Comparison of ENCODE assay signal across 13 cellular contexts in genomic region chr3:13507791-13508339, GRCh38. TPM values are rescaled to one million over a fixed set of nuclear protein-coding genes. Genes with fewer than 3 reads are reported as not detected.
DNase-seq lines count a peak whose midpoint lies in the region; ATAC-seq and TF ChIP-seq lines count a peak whose summit lies in the region.
"Had no signal": no experiment of that assay in that cellular context is flagged by ENCODE, and none has a peak within 500 bp of the region (broad histone marks: within the 10 kb centered on the region; RNA-seq: fewer than 3 reads in every experiment).

No MANE protein-coding gene starts in this region.

- H3K9me3 ChIP-seq in BLaER1 = no peaks in the 10 kb centered on the region
- no peaks in the 10 kb centered on the region for H3K9me3 ChIP-seq in osteoblast (ENCODE audit: low read depth, low read length)
- no peaks in the 10 kb centered on the region for H3K9me3 ChIP-seq in OCI-LY7 (ENCODE audit: low read length)

- no peak for ATAC-seq in HG03469 (IDR thresholded peaks at IDR 0.05; ENCODE audit: unreplicated experiment)

- H3K4me2 ChIP-seq in BLaER1 (peak overlapping the region; percentile 10; the same call in 1 of the 2 replicates), osteoblast (ENCODE audit: insufficient read depth, low read length) (no peak overlapping the region), OCI-LY7 (ENCODE audit: low read length) (no peak overlapping the region)

- CTCF ChIA-PET in OCI-LY7 (lab: Charles Lee; ENCODE audit: unreplicated experiment) = no interaction called here

- H3K36me3 ChIP-seq in BLaER1 (no peaks in the 10 kb centered on the region), osteoblast (ENCODE audit: insufficient read depth, low read length) (no peaks in the 10 kb centered on the region), OCI-LY7 (ENCODE audit: insufficient read depth, low read length) (no peaks in the 10 kb centered on the region)

- no peak for TF ChIP-seq CTCF in fibroblast of the aortic adventitia (IDR thresholded peaks at IDR 0.05; ENCODE audit: insufficient read depth, low read length)
- TF ChIP-seq CTCF in osteoblast (IDR thresholded peaks at IDR 0.05; ENCODE audit: extremely low read depth, low read depth, low read length) = no peak
- TF ChIP-seq CTCF in OCI-LY7 (conservative IDR thresholded peaks at IDR 0.05; ENCODE audit: low read length) = no peak

- DNase-seq in RPMI8226 = peak; percentile 47
- DNase-seq in fibroblast of the aortic adventitia (ENCODE audit: low read depth) = peak; percentile 38
- DNase-seq in osteoblast (ENCODE audit: insufficient read length, low spot score, missing footprints) = peak; percentile 89
- no peak for DNase-seq in activated CD4-positive, CD25-positive, alpha-beta regulatory T cell treated with anti-CD3 and anti-CD28 coated beads, Interleukin-2, amount 50 U/mL, for 72 hours
- DNase-seq in effector CD4-positive, alpha-beta T cell = no peak
- DNase-seq in OCI-LY7 (ENCODE audit: low spot score) = no peak
- DNase-seq: activated CD4-positive, alpha-beta T cell treated with anti-CD3 and anti-CD28 coated beads, Interleukin-2, amount 10 ng/mL, durations not matched to agents 24 days and 14 days; amniotic stem cell; NCI-H1092 treated with DMSO at 0.1 percent for 48 hours had no signal

- H3K79me2 ChIP-seq in osteoblast (ENCODE audit: insufficient read depth, low read length) = no peaks in the 10 kb centered on the region
- H3K79me2 ChIP-seq in OCI-LY7 (ENCODE audit: insufficient read depth, low read depth, low read length) = no peaks in the 10 kb centered on the region

- peak overlapping the region; percentile 41 for H2AFZ ChIP-seq in osteoblast (ENCODE audit: low read length)
- no peak overlapping the region for H2AFZ ChIP-seq in OCI-LY7 (ENCODE audit: low read length)

- intact Hi-C loops in OCI-LY7 (cut with micrococcal nuclease; ENCODE audit: unreplicated experiment) = no loop called here

- H3K9ac ChIP-seq in BLaER1 = no peak overlapping the region

- H3K27ac ChIP-seq in BLaER1 = no peak overlapping the region
- no peak overlapping the region for H3K27ac ChIP-seq in osteoblast (ENCODE audit: low read depth, low read length)
- H3K27ac ChIP-seq in OCI-LY7 (ENCODE audit: low read depth, low read length, poor library complexity, severe bottlenecking) = no peak overlapping the region
- H3K27ac ChIP-seq: C4-2B had no signal

- no peak overlapping the region for H3K4me3 ChIP-seq in BLaER1
- H3K4me3 ChIP-seq in fibroblast of the aortic adventitia (ENCODE audit: low read depth, low read length) = no peak overlapping the region
- H3K4me3 ChIP-seq in osteoblast (ENCODE audit: insufficient read depth, low read length) = no peak overlapping the region
- H3K4me3 ChIP-seq in OCI-LY7 (ENCODE audit: low read depth, low read length, poor library complexity, severe bottlenecking) = no peak overlapping the region
- H3K4me3 ChIP-seq: lung had no signal

- BruUV-seq in OCI-LY7 (replicated peaks; lab: Mats Ljungman, UMichigan) = no TSS peak

- POLR2A ChIA-PET in OCI-LY7 (lab: Charles Lee) = no interaction called here

- no peaks in the 10 kb centered on the region for H3K27me3 ChIP-seq in BLaER1
- H3K27me3 ChIP-seq in osteoblast (ENCODE audit: insufficient read depth, low read length) = no peaks in the 10 kb centered on the region

- no peaks in the 10 kb centered on the region for H3K9me2 ChIP-seq in OCI-LY7 (ENCODE audit: insufficient read depth, low read length)

- H4K20me1 ChIP-seq in BLaER1 (no peaks in the 10 kb centered on the region), osteoblast (ENCODE audit: insufficient read depth, low read length) (no peaks in the 10 kb centered on the region), OCI-LY7 (ENCODE audit: insufficient read depth, low read length) (no peaks in the 10 kb centered on the region)

- H3K4me1 ChIP-seq in BLaER1 (peaks cover 7% of the 10 kb centered on the region; the same call in 1 of the 2 replicates), osteoblast (ENCODE audit: insufficient read depth, low read length) (peaks cover 6% of the 10 kb centered on the region), OCI-LY7 (ENCODE audit: insufficient read depth, low read length, poor library complexity, severe bottlenecking) (no peaks in the 10 kb centered on the region)

RNA-seq across cellular contexts. Expression of gene HDAC11, which starts 27.8 kb away (rescaled TPM):
- 3.9 and 5.2 TPM in 2 replicates for total RNA-seq in fibroblast of the aortic adventitia (ENCODE audit: low replicate concordance)
- total RNA-seq in osteoblast = 10.9 and 11.2 TPM in 2 replicates
- total RNA-seq in OCI-LY7 (2014; rRNA removed; shearing (Covaris generic)) = 0.18 and 1.1 TPM in 2 replicates
- total RNA-seq in OCI-LY7 (2022) = 0.74 and 1.3 TPM in 2 replicates

RNA-seq across cellular contexts. Expression of gene FBLN2, which starts 41.1 kb away (rescaled TPM):
- total RNA-seq in fibroblast of the aortic adventitia (ENCODE audit: low replicate concordance) (452 and 600 TPM in 2 replicates), osteoblast (46.0 and 54.6 TPM in 2 replicates), OCI-LY7 (2022) (not detected in 2 replicates)
- not detected in 2 replicates for total RNA-seq in OCI-LY7 (2014; rRNA removed; shearing (Covaris generic))
- total RNA-seq: activated CD4-positive, alpha-beta T cell treated with anti-CD3 and anti-CD28 coated beads, Interleukin-2, amount 10 ng/mL, durations not matched to agents 24 days and 14 days had no signal

Comparison
In these comparisons a context has a peak if more than half of its experiments do, and no peak if none do; other contexts are left out.
1. DNase-seq: peak in RPMI8226 (single experiment), fibroblast of the aortic adventitia (single experiment) and osteoblast (single experiment); none in activated CD4-positive, CD25-positive, alpha-beta regulatory T cell treated with anti-CD3 and anti-CD28 coated beads, Interleukin-2, amount 50 U/mL, for 72 hours (single experiment), effector CD4-positive, alpha-beta T cell (single experiment) and OCI-LY7 (single experiment).
2. RNA of gene FBLN2, which starts 41.1 kb away (total RNA-seq): 452 to 600 TPM in fibroblast of the aortic adventitia and 46.0 to 54.6 TPM in osteoblast; not detected in OCI-LY7; every median in the first group is over 10 times any median in the second.